In the genomic region with DNA sequence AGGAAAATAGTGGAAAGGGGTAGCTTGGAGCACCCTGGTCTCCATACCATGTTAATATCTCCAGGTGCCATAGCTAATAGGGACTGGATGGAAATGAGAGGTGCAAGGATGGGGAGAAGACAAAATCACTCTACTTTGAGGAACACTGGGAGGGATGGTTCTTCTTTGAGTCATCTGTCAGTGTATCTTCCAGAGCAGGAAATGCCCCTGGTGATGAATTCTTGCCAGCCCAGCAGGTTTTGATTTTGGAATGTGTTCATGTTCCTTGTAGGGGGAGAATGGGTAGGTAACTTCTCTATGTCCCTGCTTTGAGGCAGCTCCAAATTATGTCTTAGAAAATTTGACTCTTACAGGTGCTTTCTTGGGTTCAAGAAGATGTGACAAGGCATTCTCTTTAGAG, we compare ENCODE assay signal across 25 cellular contexts.
"Had no signal": no experiment of that assay in that cellular context is flagged by ENCODE, and none has a peak within 500 bp of the region (broad histone marks: within the 10 kb centered on the region; RNA-seq: fewer than 3 reads in every experiment).

No MANE protein-coding gene starts in this region.

- DNase-seq: activated CD4-positive, alpha-beta T cell treated with anti-CD3 and anti-CD28 coated beads for 48 hours; activated CD8-positive, alpha-beta T cell treated with anti-CD3 and anti-CD28 coated beads for 36 hours; activated gamma-delta T cell; activated naive CD4-positive, alpha-beta T cell treated with anti-CD3 and anti-CD28 coated beads, Interleukin-2, amount 50 U/mL, for 16 hours; anterior cingulate cortex; caudate nucleus; effector CD4-positive, alpha-beta T cell; erythroblast; foreskin melanocyte; kidney glomerular epithelial cell; left lung; naive thymus-derived CD8-positive, alpha-beta T cell; small intestine; stimulated activated CD4-positive, alpha-beta T cell treated with anti-CD3 and anti-CD28 coated beads, Interleukin-2, amount 100 ng/mL, for 24 hours; stomach; uterus had no signal

- H3K4me1 ChIP-seq: left lung, stomach, suprapubic skin, tibial nerve, uterus had no signal

- H3K9me3 Mint-ChIP-seq: activated CD8-positive, alpha-beta T cell treated with anti-CD3 and anti-CD28 coated beads for 36 hours; activated T-helper 1 cell treated with anti-CD3 and anti-CD28 coated beads, Interleukin-12 subunit alpha, Interleukin-12 subunit beta, Interleukin-2, Interleukin-4 antibody, amounts not matched to agents 30 ng/mL and 10 ng/mL and 1 ng/mL, durations not matched to agents 14 hours and 24 hours and 36 hours; dendritic cell treated with granulocyte-macrophage colony-stimulating factor and Interleukin-4, amounts not matched to agents 40 ng/mL and 50 ng/mL, for 4 days; stimulated activated effector memory CD8-positive, alpha-beta T cell treated with anti-CD3 and anti-CD28 coated beads, Interleukin-12 subunit alpha, Interleukin-12 subunit beta, amount 100 ng/mL, for 72 hours had no signal

- H3K27me3 Mint-ChIP-seq: activated CD8-positive, alpha-beta T cell treated with anti-CD3 and anti-CD28 coated beads for 36 hours; brain; dendritic cell treated with granulocyte-macrophage colony-stimulating factor and Interleukin-4, amounts not matched to agents 40 ng/mL and 50 ng/mL, for 4 days had no signal

- H3K36me3 ChIP-seq: left lung, stomach, suprapubic skin, tibial nerve, uterus had no signal

- H3K27ac ChIP-seq: left lung, stomach, suprapubic skin, tibial nerve, uterus had no signal

- H3K4me3 Mint-ChIP-seq: activated CD8-positive, alpha-beta T cell treated with anti-CD3 and anti-CD28 coated beads for 36 hours; activated T-helper 1 cell treated with anti-CD3 and anti-CD28 coated beads, Interleukin-12 subunit alpha, Interleukin-12 subunit beta, Interleukin-2, Interleukin-4 antibody, amounts not matched to agents 30 ng/mL and 10 ng/mL and 1 ng/mL, durations not matched to agents 14 hours and 24 hours and 36 hours; brain; dendritic cell treated with granulocyte-macrophage colony-stimulating factor and Interleukin-4, amounts not matched to agents 40 ng/mL and 50 ng/mL, for 4 days; mesothelial cell of epicardium; naive thymus-derived CD8-positive, alpha-beta T cell; stimulated activated effector memory CD8-positive, alpha-beta T cell treated with anti-CD3 and anti-CD28 coated beads, Interleukin-12 subunit alpha, Interleukin-12 subunit beta, amount 100 ng/mL, for 72 hours had no signal

- H3K27ac Mint-ChIP-seq: activated CD8-positive, alpha-beta T cell treated with anti-CD3 and anti-CD28 coated beads for 36 hours; activated T-helper 1 cell treated with anti-CD3 and anti-CD28 coated beads, Interleukin-12 subunit alpha, Interleukin-12 subunit beta, Interleukin-2, Interleukin-4 antibody, amounts not matched to agents 30 ng/mL and 10 ng/mL and 1 ng/mL, durations not matched to agents 14 hours and 24 hours and 36 hours; brain; dendritic cell treated with granulocyte-macrophage colony-stimulating factor and Interleukin-4, amounts not matched to agents 40 ng/mL and 50 ng/mL, for 4 days; mesothelial cell of epicardium; naive thymus-derived CD8-positive, alpha-beta T cell; stimulated activated effector memory CD8-positive, alpha-beta T cell treated with anti-CD3 and anti-CD28 coated beads, Interleukin-12 subunit alpha, Interleukin-12 subunit beta, amount 100 ng/mL, for 72 hours had no signal

- H3K27me3 ChIP-seq: left lung, stomach, suprapubic skin, tibial nerve, uterus had no signal

- H3K36me3 Mint-ChIP-seq: brain; mesothelial cell of epicardium; naive thymus-derived CD8-positive, alpha-beta T cell; stimulated activated effector memory CD8-positive, alpha-beta T cell treated with anti-CD3 and anti-CD28 coated beads, Interleukin-12 subunit alpha, Interleukin-12 subunit beta, amount 100 ng/mL, for 72 hours had no signal

- ATAC-seq: activated CD8-positive, alpha-beta T cell treated with anti-CD3 and anti-CD28 coated beads for 36 hours; left lung; naive thymus-derived CD8-positive, alpha-beta T cell; sciatic nerve; stimulated activated effector memory CD8-positive, alpha-beta T cell treated with anti-CD3 and anti-CD28 coated beads, Interleukin-12 subunit alpha, Interleukin-12 subunit beta, amount 100 ng/mL, for 72 hours had no signal

- H3K9me3 ChIP-seq: left lung, stomach, suprapubic skin, tibial nerve, uterus had no signal

- H3K4me1 Mint-ChIP-seq: brain; mesothelial cell of epicardium; stimulated activated effector memory CD8-positive, alpha-beta T cell treated with anti-CD3 and anti-CD28 coated beads, Interleukin-12 subunit alpha, Interleukin-12 subunit beta, amount 100 ng/mL, for 72 hours had no signal

- FAIRE-seq: endometrium, small intestine had no signal

- H3K4me3 ChIP-seq: left lung, stomach, suprapubic skin, tibial nerve, uterus had no signal
